Comparison of ENCODE assay signal across 1 cellular context in genomic region chr17:17641621-17642409, GRCh38.
TF ChIP-seq lines count a peak whose summit lies in the region.

No MANE protein-coding gene starts in this region.

TF ChIP-seq in HepG2, 621 proteins besides CTCF, POLR2A, EP300 and RAD21 (continued from another document and continues in another):
- TF ChIP-seq TIGD3 (CRISPR knock-in tag; IDR thresholded peaks at IDR 0.05; ENCODE audit: borderline replicate concordance), result no peak
- TF ChIP-seq RAD51 (IDR thresholded peaks at IDR 0.05; ENCODE audit: borderline replicate concordance), result no peak
- TF ChIP-seq ZNF740 (CRISPR knock-in tag; IDR thresholded peaks at IDR 0.05), result no peak
- 0 out of 2 replicates have a peak, but pooled peaks have one; percentile 51 for TF ChIP-seq KDM3A (CRISPR knock-in tag; IDR thresholded peaks at IDR 0.05; ENCODE audit: low read depth)
- TF ChIP-seq SATB2 (CRISPR knock-in tag; IDR thresholded peaks at IDR 0.05), result no peak
- no peak for TF ChIP-seq TP53 (CRISPR knock-in tag; conservative IDR thresholded peaks at IDR 0.05)
- no peak for TF ChIP-seq SOX6 (IDR thresholded peaks at IDR 0.05)
- TF ChIP-seq SOX6 (CRISPR knock-in tag; IDR thresholded peaks at IDR 0.05), result peak; percentile 20; the same call in 1 of the 2 replicates
- TF ChIP-seq RFXANK (CRISPR knock-in tag; IDR thresholded peaks at IDR 0.05), result no peak
- peak; percentile 28; the same call in 1 of the 2 replicates for TF ChIP-seq CEBPG (CRISPR knock-in tag; IDR thresholded peaks at IDR 0.05)
- TF ChIP-seq ZNF574 (CRISPR knock-in tag; IDR thresholded peaks at IDR 0.05), result 0 out of 2 replicates have a peak, but pooled peaks have one; percentile 17
- TF ChIP-seq CENPX (CRISPR knock-in tag; IDR thresholded peaks at IDR 0.05), result no peak
- TF ChIP-seq ZNF7 (CRISPR knock-in tag; IDR thresholded peaks at IDR 0.05), result no peak
- no peak for TF ChIP-seq HNRNPH1 (optimal IDR thresholded peaks at IDR 0.05; ENCODE audit: low read depth, low read length)
- TF ChIP-seq GATAD1 (CRISPR knock-in tag; IDR thresholded peaks at IDR 0.05), result no peak
- TF ChIP-seq ZZZ3 (CRISPR knock-in tag; IDR thresholded peaks at IDR 0.05; ENCODE audit: borderline replicate concordance), result no peak
- TF ChIP-seq ZNF562 (CRISPR knock-in tag; IDR thresholded peaks at IDR 0.05; ENCODE audit: borderline replicate concordance), result no peak
- TF ChIP-seq ZNF30 (CRISPR knock-in tag; IDR thresholded peaks at IDR 0.05), result no peak
- no peak for TF ChIP-seq JDP2 (CRISPR knock-in tag; IDR thresholded peaks at IDR 0.05; ENCODE audit: borderline replicate concordance)
- TF ChIP-seq ZBTB38 (CRISPR knock-in tag; IDR thresholded peaks at IDR 0.05), result no peak
- no peak for TF ChIP-seq GABPB1 (CRISPR knock-in tag; IDR thresholded peaks at IDR 0.05)
- TF ChIP-seq ZNF513 (CRISPR knock-in tag; conservative IDR thresholded peaks at IDR 0.05), result no peak
- TF ChIP-seq GTF3A (CRISPR knock-in tag; conservative IDR thresholded peaks at IDR 0.05), result no peak
- TF ChIP-seq HMGXB3 (CRISPR knock-in tag; IDR thresholded peaks at IDR 0.05; ENCODE audit: borderline replicate concordance), result no peak
- no peak for TF ChIP-seq JUND (CRISPR knock-in tag; IDR thresholded peaks at IDR 0.05)
- TF ChIP-seq MIXL1 (CRISPR knock-in tag; IDR thresholded peaks at IDR 0.05), result 0 out of 2 replicates have a peak, but pooled peaks have one; percentile 44
- TF ChIP-seq ZNF343 (CRISPR knock-in tag; IDR thresholded peaks at IDR 0.05), result no peak
- TF ChIP-seq HES4 (CRISPR knock-in tag; IDR thresholded peaks at IDR 0.05; ENCODE audit: borderline replicate concordance), result no peak
- no peak for TF ChIP-seq TBX2 (CRISPR knock-in tag; IDR thresholded peaks at IDR 0.05; ENCODE audit: borderline replicate concordance)
- peak; percentile 54; the same call in 1 of the 2 replicates for TF ChIP-seq MIER3 (CRISPR knock-in tag; IDR thresholded peaks at IDR 0.05; ENCODE audit: borderline replicate concordance)
- TF ChIP-seq ZNF225 (CRISPR knock-in tag; IDR thresholded peaks at IDR 0.05), result no peak; the same call in 1 of the 2 replicates
- TF ChIP-seq SMC3 (IDR thresholded peaks at IDR 0.05; ENCODE audit: low read length), result peak; percentile 95
- no peak for TF ChIP-seq HMG20A (CRISPR knock-in tag; IDR thresholded peaks at IDR 0.05; ENCODE audit: borderline replicate concordance)
- TF ChIP-seq TGIF2 (CRISPR knock-in tag; IDR thresholded peaks at IDR 0.05), result 0 out of 2 replicates have a peak, but pooled peaks have one; percentile 35
- TF ChIP-seq HNRNPUL1 (IDR thresholded peaks at IDR 0.05; ENCODE audit: low read depth, low read length), result no peak
- TF ChIP-seq ETV5 (CRISPR knock-in tag; IDR thresholded peaks at IDR 0.05; ENCODE audit: borderline replicate concordance), result no peak
- TF ChIP-seq ZNF839 (CRISPR knock-in tag; IDR thresholded peaks at IDR 0.05; ENCODE audit: borderline replicate concordance), result no peak
- TF ChIP-seq RARA (CRISPR knock-in tag; IDR thresholded peaks at IDR 0.05), result no peak
- no peak for TF ChIP-seq ZNF138 (CRISPR knock-in tag; IDR thresholded peaks at IDR 0.05; ENCODE audit: low read depth)
- TF ChIP-seq ZNF747 (CRISPR knock-in tag; IDR thresholded peaks at IDR 0.05; ENCODE audit: borderline replicate concordance), result no peak
- no peak for TF ChIP-seq ATF6 (CRISPR knock-in tag; conservative IDR thresholded peaks at IDR 0.05)
- TF ChIP-seq DNMT1 (CRISPR knock-in tag; IDR thresholded peaks at IDR 0.05), result no peak
- no peak for TF ChIP-seq ATF4 (CRISPR knock-in tag; IDR thresholded peaks at IDR 0.05)
- TF ChIP-seq STAG1 (CRISPR knock-in tag; IDR thresholded peaks at IDR 0.05), result peak; percentile 98
- no peak for TF ChIP-seq RFX3 (CRISPR knock-in tag; IDR thresholded peaks at IDR 0.05)
- TF ChIP-seq KDM2A (CRISPR knock-in tag; IDR thresholded peaks at IDR 0.05; ENCODE audit: borderline replicate concordance, low read depth), result no peak
- no peak for TF ChIP-seq GMEB1 (CRISPR knock-in tag; IDR thresholded peaks at IDR 0.05; ENCODE audit: borderline replicate concordance)
- TF ChIP-seq ZNF484 (CRISPR knock-in tag; IDR thresholded peaks at IDR 0.05; ENCODE audit: borderline replicate concordance, low read depth), result no peak
